In the genomic region with DNA sequence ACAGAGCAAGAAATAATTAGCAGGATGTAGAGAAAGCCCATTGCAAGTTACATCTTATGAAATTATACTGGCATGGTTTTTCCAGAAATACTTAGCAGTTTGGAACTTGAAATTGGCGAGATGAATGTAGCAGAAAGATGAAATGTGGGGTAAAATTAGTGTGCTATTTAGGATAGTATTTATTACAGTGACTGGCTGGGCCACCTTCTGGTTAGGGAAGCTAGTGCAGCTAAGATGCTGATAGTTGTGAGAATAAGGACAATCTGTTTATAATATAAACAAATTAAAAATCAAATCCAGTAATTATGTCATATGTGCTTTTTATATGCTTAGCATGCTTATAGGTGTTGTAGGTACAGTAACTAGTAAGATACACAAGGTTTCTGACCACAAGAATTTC, we compare ENCODE assay signal across 8 cellular contexts.
A peak's percentile ranks its signal among the peaks of the same experiment; 100 is the strongest.
DNase-seq lines count a peak whose midpoint lies in the region; ATAC-seq and TF ChIP-seq lines count a peak whose summit lies in the region.

No MANE protein-coding gene starts in this region.

- TF ChIP-seq POLR2A in NB4 (IDR thresholded peaks at IDR 0.05; ENCODE audit: extremely low read depth, insufficient read length) (no peak), upper lobe of left lung (IDR thresholded peaks at IDR 0.05) (no peak)

- H3K27me3 ChIP-seq in cardiac muscle cell (no peaks in the 10 kb centered on the region), upper lobe of left lung (no peaks in the 10 kb centered on the region)

- DNase-seq in cardiac muscle cell (ENCODE audit: low read depth in 1 of 2, low spot score in 1 of 2) (peak; percentile 15 to 62), Right ventricle myocardium inferior (ENCODE audit: missing footprints) (no peak), NB4 (ENCODE audit: low read depth) (peak; percentile 4), fibroblast of pulmonary artery (ENCODE audit: low read depth) (peak; percentile 67), upper lobe of left lung (no peak), dedifferentiated amniotic fluid mesenchymal stem cell (ENCODE audit: extremely low spot score) (no peak)

- whole genome bisulfite sequencing in upper lobe of left lung, 2 donors, result 53 to 67% methylated on average over 1 of the region's 1 CpG

- no peak for ATAC-seq in Right ventricle myocardium inferior
- ATAC-seq in upper lobe of left lung (ENCODE audit: low FRiP score in 2 of 2), result no peak
- no peak for ATAC-seq in GM19452 (IDR thresholded peaks at IDR 0.05; ENCODE audit: unreplicated experiment)
- no peak for ATAC-seq in activated T-helper 17 cell treated with anti-CD3 and anti-CD28 coated beads, Interleukin-2, amount 50 U/mL, for 72 hours (replicated peaks)

- TF ChIP-seq CTCF in cardiac muscle cell (IDR thresholded peaks at IDR 0.05; ENCODE audit: low read depth, low read length) (peak; percentile 86), NB4 (IDR thresholded peaks at IDR 0.05; ENCODE audit: low read depth, low read length) (peak; percentile 39), fibroblast of pulmonary artery (IDR thresholded peaks at IDR 0.05; ENCODE audit: low read length, missing control alignments) (peak; percentile 96), upper lobe of left lung (IDR thresholded peaks at IDR 0.05) (peak in 4 of 6 experiments; percentile 27 to 44 (median 34))

- H3K36me3 ChIP-seq in cardiac muscle cell, result no peaks in the 10 kb centered on the region
- H3K36me3 ChIP-seq in upper lobe of left lung, result no peaks in the 10 kb centered on the region

- no peak for TF ChIP-seq EP300 in upper lobe of left lung (IDR thresholded peaks at IDR 0.05)

- no peak overlapping the region for H3K4me3 ChIP-seq in cardiac muscle cell
- no peak overlapping the region for H3K4me3 ChIP-seq in NB4 (ENCODE audit: low read depth, low read length)
- no peak overlapping the region for H3K4me3 ChIP-seq in fibroblast of pulmonary artery (replicated peaks; ENCODE audit: low read depth, low read length)
- H3K4me3 ChIP-seq in upper lobe of left lung, result no peak overlapping the region

- H3K27ac ChIP-seq in cardiac muscle cell, result no peak overlapping the region
- H3K27ac ChIP-seq in upper lobe of left lung, result no peak overlapping the region

- H3K36me3 Mint-ChIP-seq in activated T-helper 17 cell treated with anti-CD3 and anti-CD28 coated beads, Interleukin-2, amount 50 U/mL, for 72 hours (ENCODE audit: low read depth), result no peaks in the 10 kb centered on the region

- no peaks in the 10 kb centered on the region for H3K4me1 ChIP-seq in cardiac muscle cell (ENCODE audit: low read depth)
- no peaks in the 10 kb centered on the region for H3K4me1 ChIP-seq in upper lobe of left lung

- H3K4me1 Mint-ChIP-seq in activated T-helper 17 cell treated with anti-CD3 and anti-CD28 coated beads, Interleukin-2, amount 50 U/mL, for 72 hours, result peaks cover 6% of the 10 kb centered on the region

- H3K9me3 Mint-ChIP-seq in activated T-helper 17 cell treated with anti-CD3 and anti-CD28 coated beads, Interleukin-2, amount 50 U/mL, for 72 hours, result peaks cover 9% of the 10 kb centered on the region

- no peak overlapping the region for H3K4me3 Mint-ChIP-seq in activated T-helper 17 cell treated with anti-CD3 and anti-CD28 coated beads, Interleukin-2, amount 50 U/mL, for 72 hours

- no peaks in the 10 kb centered on the region for H3K27me3 Mint-ChIP-seq in activated T-helper 17 cell treated with anti-CD3 and anti-CD28 coated beads, Interleukin-2, amount 50 U/mL, for 72 hours

- no peaks in the 10 kb centered on the region for H3K9me3 ChIP-seq in cardiac muscle cell (ENCODE audit: low read depth)
- no peaks in the 10 kb centered on the region for H3K9me3 ChIP-seq in upper lobe of left lung

- intact Hi-C loops in Right ventricle myocardium inferior (cut with DNase I), result loop anchor here (5.0 kb wide), 1 partner anchor 364 kb away; no protein-coding TSS in a partner anchor

- H3K27ac Mint-ChIP-seq in activated T-helper 17 cell treated with anti-CD3 and anti-CD28 coated beads, Interleukin-2, amount 50 U/mL, for 72 hours, result no peak overlapping the region

Comparison
In these comparisons a context has a peak if more than half of its experiments do, and no peak if none do; other contexts are left out.
1. DNase-seq: peak in cardiac muscle cell (2 of 2), NB4 (single experiment) and fibroblast of pulmonary artery (single experiment); none in Right ventricle myocardium inferior (single experiment), upper lobe of left lung (0 of 2) and dedifferentiated amniotic fluid mesenchymal stem cell (single experiment).
2. CTCF ChIP-seq: peak in every context shown above with its lines; median percentile 96 in fibroblast of pulmonary artery; 86 in cardiac muscle cell; 39 in NB4; 34 in upper lobe of left lung.